Comparison of ENCODE assay signal across 12 cellular contexts in the genomic region with DNA sequence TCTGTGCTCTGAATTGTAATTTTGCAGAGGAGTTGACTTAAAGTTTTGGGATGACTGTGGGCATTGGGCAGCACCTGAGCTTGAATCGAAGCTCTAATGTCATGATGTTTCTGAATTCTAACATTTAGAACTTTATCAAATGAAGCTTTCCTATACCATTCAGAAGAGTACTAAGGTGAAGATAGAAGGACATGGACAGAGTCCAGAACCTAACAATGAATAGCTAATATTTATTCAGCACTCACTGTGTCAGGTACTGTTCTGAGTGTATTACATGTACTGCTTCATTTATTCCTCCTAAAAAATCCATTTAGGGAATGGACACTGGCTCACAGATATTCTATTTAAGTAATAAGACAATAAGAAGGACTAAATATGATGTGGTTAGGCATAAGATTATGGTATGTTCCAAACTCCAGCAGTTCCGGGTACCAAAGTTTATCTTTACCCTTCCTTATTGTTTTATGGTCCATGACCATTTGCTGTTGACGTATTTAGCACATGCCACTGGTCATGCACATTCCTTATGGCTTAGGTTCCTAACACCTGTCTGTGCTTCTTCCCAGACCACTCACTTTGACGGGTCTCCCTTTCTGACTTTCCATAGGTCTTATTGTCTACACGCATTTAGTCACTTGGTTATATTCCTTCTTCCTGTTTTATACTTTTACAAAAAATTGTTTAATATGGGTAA.
"Had no signal": no experiment of that assay in that cellular context is flagged by ENCODE, and none has a peak within 500 bp of the region (broad histone marks: within the 10 kb centered on the region; RNA-seq: fewer than 3 reads in every experiment).

No MANE protein-coding gene starts in this region.

- H3K4me1 ChIP-seq: vagina had no signal

- H3K9me3 ChIP-seq: gastroesophageal sphincter, vagina had no signal

- H3K36me3 ChIP-seq: vagina had no signal

- DNase-seq: activated CD4-positive, alpha-beta memory T cell treated with anti-CD3 and anti-CD28 coated beads for 36 hours; activated effector memory CD4-positive, alpha-beta T cell treated with anti-CD3 and anti-CD28 coated beads, Interleukin-2, amount 50 U/mL, for 16 hours; activated T-cell treated with anti-CD3 and anti-CD28 coated beads, Interleukin-2, amount 50 U/mL, for 4 hours; amniotic stem cell; effector memory CD8-positive, alpha-beta T cell; hypothalamus; left cardiac atrium; mammary epithelial cell; T1000 had no signal

- H3K4me3 ChIP-seq: gastroesophageal sphincter, vagina had no signal

- H3K27me3 ChIP-seq: gastroesophageal sphincter, vagina had no signal

- H3K27ac ChIP-seq: gastroesophageal sphincter, vagina, VCaP had no signal
